Comparison of ENCODE assay signal across 9 cellular contexts in the genomic region with DNA sequence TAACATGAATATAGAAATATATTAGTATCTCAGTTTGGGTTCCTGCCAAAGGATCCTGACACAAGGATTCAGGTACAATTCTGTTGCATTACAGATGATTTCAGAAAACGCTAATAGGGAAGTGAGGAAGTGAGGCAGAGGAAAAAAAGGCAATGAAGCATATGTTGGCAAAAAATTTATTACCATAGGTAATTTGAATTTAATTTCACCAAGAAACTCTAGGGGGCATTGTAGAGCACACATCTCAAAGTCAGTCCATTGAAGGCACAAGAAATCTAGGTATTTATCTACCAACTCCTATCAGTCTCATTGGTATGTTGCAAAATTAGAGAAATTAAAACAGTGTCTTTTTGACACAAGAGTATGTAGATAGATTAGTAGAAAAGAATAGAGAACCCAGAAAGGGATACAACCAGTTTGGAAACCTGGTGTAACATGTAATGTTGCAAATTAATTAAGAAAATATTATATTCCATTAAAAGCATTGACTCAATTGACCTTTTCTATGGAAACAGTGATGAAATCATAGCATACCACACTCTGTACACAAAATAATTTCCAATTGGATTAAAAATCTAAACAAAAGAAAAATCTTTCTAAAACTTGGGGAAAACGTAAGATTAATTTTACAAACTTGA.
DNase-seq lines count a peak whose midpoint lies in the region; ATAC-seq, FAIRE-seq and TF ChIP-seq lines count a peak whose summit lies in the region.
"Had no signal": no experiment of that assay in that cellular context is flagged by ENCODE, and none has a peak within 500 bp of the region (broad histone marks: within the 10 kb centered on the region; RNA-seq: fewer than 3 reads in every experiment).

No MANE protein-coding gene starts in this region.

- peaks cover 5% of the 10 kb centered on the region for H3K4me1 Mint-ChIP-seq in astrocyte (ENCODE audit: low read depth, unreplicated experiment)

- intact Hi-C loops in mucosa of descending colon (cut with DNase I, micrococcal nuclease) = no loop called here

- ATAC-seq in mucosa of descending colon (no peak), HG03025 (IDR thresholded peaks at IDR 0.05; ENCODE audit: low FRiP score, unreplicated experiment) (no peak)

- no peak overlapping the region for H3K4me3 Mint-ChIP-seq in astrocyte (ENCODE audit: unreplicated experiment)

- WGBS in neuronal stem cell (ENCODE audit: extremely low coverage in 2 of 2, insufficient read length in 2 of 2, insufficient replicate concordance in 1 of 2), 2 donors = no CpG with 5 or more reads among the region's 2 CpGs

- H3K4me3 ChIP-seq in GM12875 (ENCODE audit: low read depth, low read length) = no peak overlapping the region
- no peak overlapping the region for H3K4me3 ChIP-seq in LNCaP clone FGC (ENCODE audit: low read depth, low read length)
- H3K4me3 ChIP-seq in astrocyte (ENCODE audit: insufficient read depth, low read depth, low read length) = no peak overlapping the region
- H3K4me3 ChIP-seq in mucosa of descending colon = no peak overlapping the region
- H3K4me3 ChIP-seq in neuronal stem cell (ENCODE audit: low read length in 2 of 2) = no peak overlapping the region

- no peaks in the 10 kb centered on the region for H3K79me2 ChIP-seq in astrocyte (ENCODE audit: insufficient read depth, low read length)

- no peaks in the 10 kb centered on the region for H3K4me1 ChIP-seq in astrocyte (ENCODE audit: insufficient read depth, low read length)
- H3K4me1 ChIP-seq in mucosa of descending colon (ENCODE audit: low read depth) = no peaks in the 10 kb centered on the region
- peaks cover 1 to 2% of the 10 kb centered on the region in 2 donors for H3K4me1 ChIP-seq in neuronal stem cell (ENCODE audit: control insufficient read depth in 2 of 2, insufficient read depth in 1 of 2, low read depth in 1 of 2, low read length in 2 of 2)

- no peak overlapping the region for H3K23ac ChIP-seq in neuronal stem cell (ENCODE audit: low read depth, low read length, poor library complexity)

- no peak overlapping the region for H2BK12ac ChIP-seq in neuronal stem cell (ENCODE audit: low read length)

- no peaks in the 10 kb centered on the region for H3K9me3 Mint-ChIP-seq in astrocyte (ENCODE audit: unreplicated experiment)

- H3K27ac ChIP-seq in astrocyte (ENCODE audit: low read depth, low read length) (no peak overlapping the region), neuronal stem cell (replicated peaks; ENCODE audit: low read length) (no peak overlapping the region)
- H3K27ac ChIP-seq: epithelial cell of prostate had no signal

- no peaks in the 10 kb centered on the region for H3K27me3 Mint-ChIP-seq in astrocyte (ENCODE audit: low read depth, unreplicated experiment)

- no peaks in the 10 kb centered on the region for H3K36me3 Mint-ChIP-seq in astrocyte (ENCODE audit: low read depth, unreplicated experiment)

- H3K79me1 ChIP-seq in neuronal stem cell (ENCODE audit: low read depth, low read length) = no peaks in the 10 kb centered on the region

- H2BK120ac ChIP-seq in neuronal stem cell (ENCODE audit: low read depth, low read length) = no peak overlapping the region

- H2AFZ ChIP-seq in astrocyte (ENCODE audit: low read depth, low read length) (no peak overlapping the region), neuronal stem cell (ENCODE audit: low read length) (no peak overlapping the region)

- no peaks in the 10 kb centered on the region for H3K36me3 ChIP-seq in astrocyte (ENCODE audit: insufficient read depth, low read length)
- no peaks in the 10 kb centered on the region for H3K36me3 ChIP-seq in mucosa of descending colon (ENCODE audit: low read depth)
- no peaks in the 10 kb centered on the region for H3K36me3 ChIP-seq in neuronal stem cell (replicated peaks in 1 of 2; ENCODE audit: control insufficient read depth in 2 of 2, insufficient read depth in 2 of 2, low read length in 2 of 2)

- no peak overlapping the region for H3K27ac Mint-ChIP-seq in astrocyte (ENCODE audit: unreplicated experiment)

- no peak overlapping the region for H4K91ac ChIP-seq in neuronal stem cell (ENCODE audit: low read depth, low read length, poor library complexity)

- H3K14ac ChIP-seq in neuronal stem cell (ENCODE audit: low read length) = no peak overlapping the region

- peak; percentile 14 for DNase-seq in LNCaP clone FGC (ENCODE audit: low read depth)
- DNase-seq in astrocyte (ENCODE audit: low read depth) = no peak
- DNase-seq in mucosa of descending colon = no peak
- DNase-seq in NCI-H1436 (lab: John Stamatoyannopoulos, UW) = no peak
- no peak for DNase-seq in neuronal stem cell (ENCODE audit: low spot score)
- DNase-seq: stimulated activated CD8-positive, alpha-beta memory T cell treated with anti-CD3 and anti-CD28 coated beads, Interleukin-4, amount 100 ng/mL, for 48 hours had no signal

- H3K27me3 ChIP-seq in astrocyte (ENCODE audit: insufficient read depth, low read length) (no peaks in the 10 kb centered on the region), neuronal stem cell (ENCODE audit: control insufficient read depth in 3 of 3, insufficient read depth in 3 of 3, low read depth in 1 of 3, low read length in 3 of 3) (no peaks in the 10 kb centered on the region)

- H2AK5ac ChIP-seq in neuronal stem cell (ENCODE audit: low read depth, low read length) = no peak overlapping the region

- H4K8ac ChIP-seq in neuronal stem cell (ENCODE audit: low read depth, low read length) = no peak overlapping the region

- no peak overlapping the region for H2BK5ac ChIP-seq in neuronal stem cell (ENCODE audit: low read length)

- H3K4me2 ChIP-seq in astrocyte (ENCODE audit: low read length) (no peak overlapping the region), neuronal stem cell (ENCODE audit: insufficient read depth, low read length, poor library complexity, severe bottlenecking) (no peak overlapping the region)

- H3K9ac ChIP-seq in astrocyte (ENCODE audit: low read length) (no peak overlapping the region), neuronal stem cell (ENCODE audit: low read depth, low read length, poor library complexity) (no peak overlapping the region)

- TF ChIP-seq CTCF in GM12875 (IDR thresholded peaks at IDR 0.05; ENCODE audit: borderline replicate concordance, insufficient read depth, low read depth, low read length) = peak; percentile 29; the same call in 1 of the 2 replicates
- TF ChIP-seq CTCF in LNCaP clone FGC (IDR thresholded peaks at IDR 0.05; ENCODE audit: control insufficient read depth, extremely low read depth, insufficient read depth) = peak; percentile 57
- peak; percentile 34 for TF ChIP-seq CTCF in astrocyte (IDR thresholded peaks at IDR 0.05; ENCODE audit: insufficient read depth, low read depth, low read length)
- peak; percentile 11 for TF ChIP-seq CTCF in mucosa of descending colon (IDR thresholded peaks at IDR 0.05)

- no peak overlapping the region for H3K4ac ChIP-seq in neuronal stem cell (ENCODE audit: low read length)

- H2BK15ac ChIP-seq in neuronal stem cell (ENCODE audit: low read length) = no peak overlapping the region

- no peak overlapping the region for H3K18ac ChIP-seq in neuronal stem cell (ENCODE audit: low read length)

- peak; percentile 58 for FAIRE-seq in astrocyte (lab: Jason Lieb, UNC)

- H4K20me1 ChIP-seq in astrocyte (ENCODE audit: insufficient read depth, low read length) = no peaks in the 10 kb centered on the region

- H3K9me3 ChIP-seq in astrocyte (ENCODE audit: insufficient read depth, low read depth, low read length) (no peaks in the 10 kb centered on the region), mucosa of descending colon (no peaks in the 10 kb centered on the region), neuronal stem cell (replicated peaks in 1 of 2; ENCODE audit: control insufficient read depth in 2 of 2, insufficient read depth in 1 of 2, low read depth in 1 of 2, low read length in 2 of 2) (no peaks in the 10 kb centered on the region)
